In the genomic region with DNA sequence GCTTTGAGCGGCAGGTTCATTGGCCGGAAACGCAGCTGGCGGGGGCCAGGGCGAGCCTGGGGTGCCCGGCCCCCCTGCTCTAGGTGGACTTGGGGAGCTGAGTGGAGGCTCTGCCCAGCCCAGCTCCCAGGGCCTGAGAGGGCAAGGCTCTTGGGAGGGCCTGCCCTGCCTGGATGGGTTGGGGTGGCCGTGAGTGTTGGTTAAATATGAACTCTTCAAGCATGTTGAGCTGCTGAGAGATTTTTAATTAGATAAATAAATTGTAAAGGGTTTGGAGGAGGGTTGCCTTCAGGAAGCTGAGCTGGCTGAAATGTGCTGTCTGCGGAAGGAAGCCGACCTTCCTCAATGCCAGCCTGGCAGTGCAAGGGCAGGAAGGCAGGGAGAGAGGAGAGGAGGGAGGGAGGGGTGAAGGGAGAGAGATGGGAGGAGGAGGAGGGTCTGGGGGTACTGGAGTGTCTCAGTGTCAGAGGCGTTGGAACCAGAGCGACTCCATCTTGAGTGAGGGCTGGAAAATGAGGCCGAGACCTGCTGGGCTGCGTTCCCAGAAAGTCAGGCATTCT, we compare ENCODE assay signal across 7 cellular contexts. TPM values are rescaled to one million over a fixed set of nuclear protein-coding genes. Genes with fewer than 3 reads are reported as not detected.
A peak's percentile ranks its signal among the peaks of the same experiment; 100 is the strongest.
DNase-seq lines count a peak whose midpoint lies in the region; ATAC-seq and TF ChIP-seq lines count a peak whose summit lies in the region.

No MANE protein-coding gene starts in this region.

- H3K27ac ChIP-seq in ascending aorta, result peak overlapping the region; percentile 94 to 99
- peak overlapping the region; percentile 54 for H3K27ac ChIP-seq in substantia nigra (ENCODE audit: low read depth, low read length, poor library complexity, severe bottlenecking)

- H3K36me3 ChIP-seq in ascending aorta, result no peaks in the 10 kb centered on the region

- DNase-seq in ascending aorta (ENCODE audit: low spot score in 2 of 2) (no peak), left kidney (ENCODE audit: low read depth, low spot score) (peak; percentile 59), substantia nigra (lab: John Stamatoyannopoulos, UW) (peak in 3 of 49 donors; percentile 5 to 20 (median 13)), NCI-H446 (lab: John Stamatoyannopoulos, UW) (no peak), cerebellar cortex (ENCODE audit: low spot score) (no peak)

- intact Hi-C loops in ascending aorta (cut with DNase I), result loop anchor here (2.0 to 10.0 kb wide), 2 partner anchors 94 to 304 kb away; no protein-coding TSS in a partner anchor

- H3K4me1 ChIP-seq in ascending aorta, result peaks cover 6 to 25% of the 10 kb centered on the region in 2 donors

- peak overlapping the region; percentile 39 to 50 for H3K4me3 ChIP-seq in ascending aorta

- no peaks in the 10 kb centered on the region for H3K27me3 ChIP-seq in ascending aorta

- H3K9me3 ChIP-seq in ascending aorta, result no peaks in the 10 kb centered on the region

- ATAC-seq in HG03442 (IDR thresholded peaks at IDR 0.05; ENCODE audit: unreplicated experiment), result peak; percentile 17
- ATAC-seq in HG03135 (IDR thresholded peaks at IDR 0.05; ENCODE audit: unreplicated experiment), result no peak

- TF ChIP-seq CTCF in ascending aorta (IDR thresholded peaks at IDR 0.05), result no peak

RNA-seq across cellular contexts. Expression of gene PMEPA1, which starts 39.4 kb away (rescaled TPM):
- total RNA-seq in ascending aorta, result 56.8 TPM
